In the genomic region with DNA sequence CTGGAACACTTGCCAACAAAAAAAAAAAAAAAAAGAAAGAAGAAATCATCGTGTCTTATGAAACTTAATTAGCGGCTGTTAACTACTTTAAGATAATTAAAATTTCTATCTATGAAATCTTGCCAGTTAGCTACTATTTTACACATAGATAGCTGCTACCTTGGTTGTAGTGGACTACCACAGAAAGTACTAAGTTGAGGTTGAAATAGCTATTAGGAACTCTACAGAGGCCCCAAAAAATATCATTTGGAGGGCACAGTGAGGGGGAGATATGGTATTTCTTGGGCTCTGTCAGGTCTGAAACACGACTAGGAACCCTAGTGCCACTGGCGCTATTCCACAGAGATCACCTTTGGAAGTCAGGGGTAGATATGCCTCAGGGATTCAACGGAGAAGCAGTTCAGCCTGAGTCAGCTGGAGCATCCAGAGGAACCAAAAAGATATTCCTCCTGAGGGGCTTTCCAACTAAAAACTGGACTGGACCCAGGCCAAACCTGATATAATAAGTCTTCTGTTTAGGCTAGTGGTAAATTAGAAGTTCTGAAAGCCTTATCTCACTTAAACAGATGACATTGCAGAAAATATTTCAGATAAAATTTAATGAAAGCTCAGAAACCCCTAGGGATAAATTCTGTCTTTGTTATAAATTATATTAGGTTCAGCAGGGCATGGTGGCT, we compare ENCODE assay signal across 1 cellular context.
TF ChIP-seq lines count a peak whose summit lies in the region.

No MANE protein-coding gene starts in this region.

TF ChIP-seq in HCT116, 20 proteins besides CTCF, POLR2A, EP300 and RAD21:
- TF ChIP-seq, protein P1, sequence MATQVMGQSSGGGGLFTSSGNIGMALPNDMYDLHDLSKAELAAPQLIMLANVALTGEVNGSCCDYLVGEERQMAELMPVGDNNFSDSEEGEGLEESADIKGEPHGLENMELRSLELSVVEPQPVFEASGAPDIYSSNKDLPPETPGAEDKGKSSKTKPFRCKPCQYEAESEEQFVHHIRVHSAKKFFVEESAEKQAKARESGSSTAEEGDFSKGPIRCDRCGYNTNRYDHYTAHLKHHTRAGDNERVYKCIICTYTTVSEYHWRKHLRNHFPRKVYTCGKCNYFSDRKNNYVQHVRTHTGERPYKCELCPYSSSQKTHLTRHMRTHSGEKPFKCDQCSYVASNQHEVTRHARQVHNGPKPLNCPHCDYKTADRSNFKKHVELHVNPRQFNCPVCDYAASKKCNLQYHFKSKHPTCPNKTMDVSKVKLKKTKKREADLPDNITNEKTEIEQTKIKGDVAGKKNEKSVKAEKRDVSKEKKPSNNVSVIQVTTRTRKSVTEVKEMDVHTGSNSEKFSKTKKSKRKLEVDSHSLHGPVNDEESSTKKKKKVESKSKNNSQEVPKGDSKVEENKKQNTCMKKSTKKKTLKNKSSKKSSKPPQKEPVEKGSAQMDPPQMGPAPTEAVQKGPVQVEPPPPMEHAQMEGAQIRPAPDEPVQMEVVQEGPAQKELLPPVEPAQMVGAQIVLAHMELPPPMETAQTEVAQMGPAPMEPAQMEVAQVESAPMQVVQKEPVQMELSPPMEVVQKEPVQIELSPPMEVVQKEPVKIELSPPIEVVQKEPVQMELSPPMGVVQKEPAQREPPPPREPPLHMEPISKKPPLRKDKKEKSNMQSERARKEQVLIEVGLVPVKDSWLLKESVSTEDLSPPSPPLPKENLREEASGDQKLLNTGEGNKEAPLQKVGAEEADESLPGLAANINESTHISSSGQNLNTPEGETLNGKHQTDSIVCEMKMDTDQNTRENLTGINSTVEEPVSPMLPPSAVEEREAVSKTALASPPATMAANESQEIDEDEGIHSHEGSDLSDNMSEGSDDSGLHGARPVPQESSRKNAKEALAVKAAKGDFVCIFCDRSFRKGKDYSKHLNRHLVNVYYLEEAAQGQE (IDR thresholded peaks at IDR 0.05; ENCODE audit: low read depth) = no peak
- TF ChIP-seq EZH2 (IDR thresholded peaks at IDR 0.05) (no peak), FOSL1 (IDR thresholded peaks at IDR 0.05; ENCODE audit: low read depth) (no peak), CBX3 (IDR thresholded peaks at IDR 0.05; ENCODE audit: low read depth) (no peak), YY1 (IDR thresholded peaks at IDR 0.05; ENCODE audit: extremely low read depth, insufficient replicate concordance, low read depth, low read length) (no peak), SP1 (IDR thresholded peaks at IDR 0.05; ENCODE audit: low read depth) (no peak), ZFX (IDR thresholded peaks at IDR 0.05) (no peak), ELF1 (IDR thresholded peaks at IDR 0.05; ENCODE audit: borderline replicate concordance, low read depth) (no peak), EZH2phosphoT487 (IDR thresholded peaks at IDR 0.05; ENCODE audit: borderline replicate concordance) (no peak), SIN3A (IDR thresholded peaks at IDR 0.05; ENCODE audit: low read depth) (no peak)
- TF ChIP-seq, protein P2, sequence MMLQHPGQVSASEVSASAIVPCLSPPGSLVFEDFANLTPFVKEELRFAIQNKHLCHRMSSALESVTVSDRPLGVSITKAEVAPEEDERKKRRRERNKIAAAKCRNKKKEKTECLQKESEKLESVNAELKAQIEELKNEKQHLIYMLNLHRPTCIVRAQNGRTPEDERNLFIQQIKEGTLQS (IDR thresholded peaks at IDR 0.05) = no peak
- TF ChIP-seq, protein P3, sequence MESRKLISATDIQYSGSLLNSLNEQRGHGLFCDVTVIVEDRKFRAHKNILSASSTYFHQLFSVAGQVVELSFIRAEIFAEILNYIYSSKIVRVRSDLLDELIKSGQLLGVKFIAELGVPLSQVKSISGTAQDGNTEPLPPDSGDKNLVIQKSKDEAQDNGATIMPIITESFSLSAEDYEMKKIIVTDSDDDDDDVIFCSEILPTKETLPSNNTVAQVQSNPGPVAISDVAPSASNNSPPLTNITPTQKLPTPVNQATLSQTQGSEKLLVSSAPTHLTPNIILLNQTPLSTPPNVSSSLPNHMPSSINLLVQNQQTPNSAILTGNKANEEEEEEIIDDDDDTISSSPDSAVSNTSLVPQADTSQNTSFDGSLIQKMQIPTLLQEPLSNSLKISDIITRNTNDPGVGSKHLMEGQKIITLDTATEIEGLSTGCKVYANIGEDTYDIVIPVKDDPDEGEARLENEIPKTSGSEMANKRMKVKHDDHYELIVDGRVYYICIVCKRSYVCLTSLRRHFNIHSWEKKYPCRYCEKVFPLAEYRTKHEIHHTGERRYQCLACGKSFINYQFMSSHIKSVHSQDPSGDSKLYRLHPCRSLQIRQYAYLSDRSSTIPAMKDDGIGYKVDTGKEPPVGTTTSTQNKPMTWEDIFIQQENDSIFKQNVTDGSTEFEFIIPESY (IDR thresholded peaks at IDR 0.05; ENCODE audit: extremely low read depth, insufficient replicate concordance, low read length) = no peak
TF ChIP-seq in HCT116: peak in this region for 0.
